ENCODE assay signal across 19 cellular contexts in genomic region chr2:47490406-47490805, GRCh38.
"Had no signal": no experiment of that assay in that cellular context is flagged by ENCODE, and none has a peak within 500 bp of the region (broad histone marks: within the 10 kb centered on the region; RNA-seq: fewer than 3 reads in every experiment).

No MANE protein-coding gene starts in this region.

- FAIRE-seq: kidney had no signal

- H3K27ac ChIP-seq: cardiac muscle cell, tibial artery, uterus had no signal

- H3K27me3 ChIP-seq: cardiac muscle cell, tibial artery, uterus had no signal

- H3K4me3 ChIP-seq: cardiac muscle cell, tibial artery, uterus had no signal

- H3K9me3 ChIP-seq: tibial artery, uterus had no signal

- H3K4me1 ChIP-seq: tibial artery, uterus had no signal

- H3K36me3 ChIP-seq: cardiac muscle cell, tibial artery, uterus had no signal

- DNase-seq: activated CD4-positive, alpha-beta T cell treated with anti-CD3 and anti-CD28 coated beads, Interleukin-2, amount 50 U/mL, for 1 hour; activated effector memory CD4-positive, alpha-beta T cell treated with anti-CD3 and anti-CD28 coated beads, Interleukin-2, amount 50 U/mL, for 16 hours; activated T-cell treated with anti-CD3 and anti-CD28 coated beads, Interleukin-2, amount 50 U/mL, for 72 hours; dermis blood vessel endothelial cell; effector memory CD8-positive, alpha-beta T cell; foreskin melanocyte; head of caudate nucleus; kidney; occipital lobe; retina; stimulated activated naive CD8-positive, alpha-beta T cell treated with anti-CD3 and anti-CD28 coated beads, Interleukin-15, Interleukin-2, amounts not matched to agents 100 U/mL and 50 U/mL, for 24 hours; substantia nigra; T-helper 1 cell; T-helper 9 cell; uterus had no signal

- ATAC-seq: activated CD4-positive, CD25-positive, alpha-beta regulatory T cell treated with anti-CD3 and anti-CD28 coated beads, Interleukin-2, amount 50 U/mL, for 24 hours; activated T-cell treated with anti-CD3 and anti-CD28 coated beads, Interleukin-2, amount 50 U/mL, for 72 hours; effector memory CD8-positive, alpha-beta T cell; left lobe of liver; stimulated activated naive CD8-positive, alpha-beta T cell treated with anti-CD3 and anti-CD28 coated beads, Interleukin-15, Interleukin-2, amounts not matched to agents 100 U/mL and 50 U/mL, for 24 hours had no signal
